In the genomic region with DNA sequence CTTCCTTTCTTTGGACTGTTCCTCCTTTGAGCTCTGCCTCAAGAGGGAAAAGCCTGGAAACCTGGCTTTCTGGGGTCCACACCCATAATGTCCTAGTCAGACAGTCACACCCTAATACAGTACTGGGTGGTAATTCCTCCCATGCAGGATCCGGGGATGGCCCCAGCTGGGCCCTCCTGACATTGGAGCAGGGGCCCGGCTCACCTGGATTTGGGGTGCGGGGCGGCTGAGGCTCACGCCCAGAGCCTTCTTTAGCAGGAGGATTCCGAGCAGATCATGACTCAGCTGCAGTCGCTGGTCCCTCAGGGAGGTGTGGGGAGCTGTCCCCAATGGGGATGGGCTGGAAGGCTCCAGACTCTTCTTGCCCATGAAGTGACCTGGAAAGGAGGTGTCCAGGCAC, we compare ENCODE assay signal across 13 cellular contexts. TPM values are rescaled to one million over a fixed set of nuclear protein-coding genes. Genes with fewer than 3 reads are reported as not detected.
DNase-seq lines count a peak whose midpoint lies in the region; ATAC-seq and TF ChIP-seq lines count a peak whose summit lies in the region.
"Had no signal": no experiment of that assay in that cellular context is flagged by ENCODE, and none has a peak within 500 bp of the region (broad histone marks: within the 10 kb centered on the region; RNA-seq: fewer than 3 reads in every experiment).

No MANE protein-coding gene starts in this region.

- H3K4me1 Mint-ChIP-seq in T-helper 2 cell treated with Interferon-gamma antibody and Interleukin-4, amounts not matched to agents 5 μg/mL and 100 μg/mL, for 36 hours (ENCODE audit: low read depth): peaks cover 22% of the 10 kb centered on the region
- H3K4me1 Mint-ChIP-seq in osteocyte (ENCODE audit: unreplicated experiment): peaks cover 27% of the 10 kb centered on the region

- no peak overlapping the region for H3K27ac Mint-ChIP-seq in T-helper 2 cell treated with Interferon-gamma antibody and Interleukin-4, amounts not matched to agents 5 μg/mL and 100 μg/mL, for 36 hours
- H3K27ac Mint-ChIP-seq in osteocyte (ENCODE audit: unreplicated experiment): no peak overlapping the region

- no peaks in the 10 kb centered on the region for H3K27me3 Mint-ChIP-seq in T-helper 2 cell treated with Interferon-gamma antibody and Interleukin-4, amounts not matched to agents 5 μg/mL and 100 μg/mL, for 36 hours (ENCODE audit: low read depth)
- no peaks in the 10 kb centered on the region for H3K27me3 Mint-ChIP-seq in osteocyte (ENCODE audit: unreplicated experiment)

- H3K9ac ChIP-seq in NT2/D1 (ENCODE audit: insufficient read length, low read depth): peak overlapping the region; percentile 84

- H3K27ac ChIP-seq in coronary artery: no peak overlapping the region

- no peak for DNase-seq in T-helper 2 cell treated with Interferon-gamma antibody and Interleukin-4, amounts not matched to agents 5 μg/mL and 100 μg/mL, for 36 hours (ENCODE audit: low spot score)
- DNase-seq in T-helper 2 cell: no peak
- no peak for DNase-seq in NT2/D1 (ENCODE audit: low read depth, low spot score)
- no peak for DNase-seq in coronary artery (ENCODE audit: low spot score)
- no peak for DNase-seq in osteocyte (ENCODE audit: extremely low spot score, unreplicated experiment)
- no peak for DNase-seq in NCI-H1417 treated with DMSO at 0.1 percent for 48 hours (lab: John Stamatoyannopoulos, UW)
- DNase-seq in globus pallidus (ENCODE audit: low spot score): no peak
- DNase-seq: ACHN; activated naive CD4-positive, alpha-beta T cell treated with Interleukin-2 at 50 U/mL for 16 hours; dermis blood vessel endothelial cell; foreskin fibroblast; NCI-H226 had no signal

- ATAC-seq in GM18505 (IDR thresholded peaks at IDR 0.05; ENCODE audit: unreplicated experiment): no peak

- TF ChIP-seq POLR2A in GM18505 (IDR thresholded peaks at IDR 0.05; ENCODE audit: borderline replicate concordance, extremely low read depth, insufficient read depth, insufficient read length): no peak

- peaks cover 18% of the 10 kb centered on the region for H3K4me1 ChIP-seq in NT2/D1 (ENCODE audit: insufficient read depth, insufficient read length)

- peak overlapping the region; percentile 73 for H3K4me3 Mint-ChIP-seq in T-helper 2 cell treated with Interferon-gamma antibody and Interleukin-4, amounts not matched to agents 5 μg/mL and 100 μg/mL, for 36 hours
- peak overlapping the region; percentile 71 for H3K4me3 Mint-ChIP-seq in osteocyte (ENCODE audit: unreplicated experiment)

- H3K36me3 Mint-ChIP-seq in T-helper 2 cell treated with Interferon-gamma antibody and Interleukin-4, amounts not matched to agents 5 μg/mL and 100 μg/mL, for 36 hours (ENCODE audit: low read depth): peaks cover 11% of the 10 kb centered on the region
- H3K36me3 Mint-ChIP-seq in osteocyte (ENCODE audit: unreplicated experiment): peaks cover 7% of the 10 kb centered on the region

- peaks cover 23% of the 10 kb centered on the region for H3K27me3 ChIP-seq in NT2/D1 (ENCODE audit: insufficient read depth, insufficient read length)

- TF ChIP-seq CTCF in coronary artery (IDR thresholded peaks at IDR 0.05) (no peak), osteocyte (IDR thresholded peaks at IDR 0.05) (no peak)

- H3K4me3 ChIP-seq in NT2/D1 (ENCODE audit: insufficient read length, low read depth): peak overlapping the region; percentile 53
- H3K4me3 ChIP-seq in coronary artery: peak overlapping the region; percentile 89

- no peaks in the 10 kb centered on the region for H3K9me3 Mint-ChIP-seq in T-helper 2 cell treated with Interferon-gamma antibody and Interleukin-4, amounts not matched to agents 5 μg/mL and 100 μg/mL, for 36 hours
- no peaks in the 10 kb centered on the region for H3K9me3 Mint-ChIP-seq in osteocyte (ENCODE audit: unreplicated experiment)

- H3K36me3 ChIP-seq in NT2/D1 (ENCODE audit: insufficient read depth, insufficient read length, low read length): peaks cover 23% of the 10 kb centered on the region

- H3K9me3 ChIP-seq in NT2/D1 (ENCODE audit: insufficient read depth, low read length): no peaks in the 10 kb centered on the region

RNA-seq across cellular contexts. Expression of a gene that starts 1.0 kb away (rescaled TPM):
- total RNA-seq in osteocyte: 4.4 and 4.7 TPM in 2 replicates

RNA-seq across cellular contexts. Expression of a gene that starts 2.9 kb away (rescaled TPM):
- total RNA-seq in osteocyte: 22.2 and 25.2 TPM in 2 replicates

RNA-seq across cellular contexts. Expression of a gene that starts 56.2 kb away (rescaled TPM):
- total RNA-seq in osteocyte: 20.6 and 23.8 TPM in 2 replicates

RNA-seq across cellular contexts. Expression of a gene that starts 59.0 kb away (rescaled TPM):
- 201 and 202 TPM in 2 replicates for total RNA-seq in osteocyte
